Comparison of ENCODE assay signal across 8 cellular contexts in genomic region chr9:306907-307306, GRCh38.
DNase-seq lines count a peak whose midpoint lies in the region; ATAC-seq and TF ChIP-seq lines count a peak whose summit lies in the region.

No MANE protein-coding gene starts in this region.

- ATAC-seq in stimulated activated naive CD8-positive, alpha-beta T cell treated with anti-CD3 and anti-CD28 coated beads, Interleukin-15, Interleukin-2, amounts not matched to agents 100 U/mL and 50 U/mL, for 24 hours = no peak
- ATAC-seq in GM19467 (IDR thresholded peaks at IDR 0.05; ENCODE audit: unreplicated experiment) = no peak
- ATAC-seq in heart left ventricle = no peak

- 79 to 83% methylated on average over 7 of the region's 7 CpGs for WGBS in esophagus squamous epithelium, 2 donors
- WGBS in heart left ventricle, 4 donors = 76 to 81% (median 76%) methylated on average over 7 of the region's 7 CpGs

- peak in 4 of 6 experiments; percentile 20 to 54 (median 34) for TF ChIP-seq CTCF in esophagus squamous epithelium (IDR thresholded peaks at IDR 0.05)
- no peak for TF ChIP-seq CTCF in heart left ventricle (IDR thresholded peaks at IDR 0.05)

- H3K36me3 ChIP-seq in esophagus squamous epithelium (peaks cover 0 to 13% (median 0%) of the 10 kb centered on the region in 3 donors), heart left ventricle (peaks cover 0 to 58% (median 0%) of the 10 kb centered on the region in 9 donors)

- intact Hi-C loops in esophagus squamous epithelium (cut with DNase I) (loop anchor here (10.0 kb wide), 1 partner anchor 92 kb away; the partner anchor contains the start of gene DOCK8), heart left ventricle (cut with DNase I) (no loop called here)

- no peak overlapping the region for H3K4me3 ChIP-seq in esophagus squamous epithelium
- no peak overlapping the region for H3K4me3 ChIP-seq in heart left ventricle

- DNase-seq in NCI-H748 (lab: John Stamatoyannopoulos, UW; ENCODE audit: unreplicated experiment) = peak; percentile 24
- DNase-seq in NCI-H748 treated with DMSO at 0.1 percent for 48 hours (lab: John Stamatoyannopoulos, UW) = no peak
- DNase-seq in activated CD4-positive, alpha-beta T cell treated with anti-CD3 and anti-CD28 coated beads for 48 hours = peak; percentile 52
- no peak for DNase-seq in esophagus squamous epithelium (lab: John Stamatoyannopoulos, UW)
- DNase-seq in stimulated activated naive CD8-positive, alpha-beta T cell treated with anti-CD3 and anti-CD28 coated beads, Interleukin-15, Interleukin-2, amounts not matched to agents 100 U/mL and 50 U/mL, for 24 hours = peak; percentile 27
- no peak for DNase-seq in NCI-H345 (lab: John Stamatoyannopoulos, UW)
- DNase-seq in heart left ventricle = no peak

- H3K27me3 ChIP-seq in esophagus squamous epithelium (no peaks in the 10 kb centered on the region), heart left ventricle (no peaks in the 10 kb centered on the region)

- H3K27ac ChIP-seq in esophagus squamous epithelium = no peak overlapping the region
- no peak overlapping the region for H3K27ac ChIP-seq in heart left ventricle

- TF ChIP-seq POLR2A in esophagus squamous epithelium (IDR thresholded peaks at IDR 0.05) (no peak), heart left ventricle (IDR thresholded peaks at IDR 0.05) (no peak)

- H3K9me3 ChIP-seq in esophagus squamous epithelium = no peaks in the 10 kb centered on the region
- H3K9me3 ChIP-seq in heart left ventricle = no peaks in the 10 kb centered on the region

- peaks cover 0 to 14% (median 0%) of the 10 kb centered on the region in 3 donors for H3K4me1 ChIP-seq in esophagus squamous epithelium
- H3K4me1 ChIP-seq in heart left ventricle = no peaks in the 10 kb centered on the region

Comparison
In these comparisons a context has a peak if more than half of its experiments do, and no peak if none do; other contexts are left out.
1. DNase-seq: peak in NCI-H748 (single experiment), activated CD4-positive, alpha-beta T cell treated with anti-CD3 and anti-CD28 coated beads for 48 hours (single experiment) and stimulated activated naive CD8-positive, alpha-beta T cell treated with anti-CD3 and anti-CD28 coated beads, Interleukin-15, Interleukin-2, amounts not matched to agents 100 U/mL and 50 U/mL, for 24 hours (single experiment); none in NCI-H748 treated with DMSO at 0.1 percent for 48 hours (single experiment), esophagus squamous epithelium (single experiment), NCI-H345 (single experiment) and heart left ventricle (0 of 5).
2. CTCF ChIP-seq: peak in esophagus squamous epithelium (4 of 6); none in heart left ventricle (0 of 12).